ENCODE assay signal across 10 cellular contexts in the genomic region with DNA sequence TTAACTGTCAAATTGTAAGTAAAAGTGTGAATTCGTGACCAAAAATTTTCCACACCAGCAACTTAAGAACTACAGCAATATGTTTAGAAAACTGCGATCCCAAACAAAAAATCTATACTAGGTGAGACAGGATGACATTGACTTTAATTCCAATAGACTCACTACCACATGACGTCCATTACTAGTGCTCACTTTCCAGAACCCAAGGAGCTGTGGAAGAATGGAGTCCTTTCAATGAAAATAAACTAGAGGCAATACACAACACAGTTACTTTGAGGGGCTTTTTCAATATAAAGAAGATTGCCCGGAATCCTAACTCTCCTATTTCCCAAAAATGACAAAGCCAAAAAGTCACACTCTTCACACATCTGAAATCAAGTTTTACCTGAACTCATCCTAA. TPM values are rescaled to one million over a fixed set of nuclear protein-coding genes. Genes with fewer than 3 reads are reported as not detected.
DNase-seq lines count a peak whose midpoint lies in the region; ATAC-seq and TF ChIP-seq lines count a peak whose summit lies in the region.
"Had no signal": no experiment of that assay in that cellular context is flagged by ENCODE, and none has a peak within 500 bp of the region (broad histone marks: within the 10 kb centered on the region; RNA-seq: fewer than 3 reads in every experiment).

No MANE protein-coding gene starts in this region.

- DNase-seq in SW480 (ENCODE audit: low spot score): peak; percentile 20
- no peak for DNase-seq in fibroblast of mammary gland (ENCODE audit: low read depth)
- peak; percentile 16 for DNase-seq in putamen (ENCODE audit: low spot score)
- DNase-seq in mucosa of gallbladder (ENCODE audit: low spot score): no peak
- no peak for DNase-seq in NCI-H69 (lab: John Stamatoyannopoulos, UW)
- DNase-seq: activated naive CD4-positive, alpha-beta T cell treated with anti-CD3 and anti-CD28 coated beads, Interleukin-2, amount 50 U/mL, for 16 hours; NCI-H1048 had no signal

- H3K4me2 ChIP-seq in DOHH2 (ENCODE audit: low read length): peak overlapping the region; percentile 74

- no peaks in the 10 kb centered on the region for H3K36me3 ChIP-seq in DOHH2 (ENCODE audit: control insufficient read depth, low read length)

- H3K9me3 ChIP-seq in DOHH2 (ENCODE audit: control insufficient read depth, insufficient read depth, low read length): no peaks in the 10 kb centered on the region

- no peaks in the 10 kb centered on the region for H3F3A ChIP-seq in DOHH2 (ENCODE audit: control insufficient read depth, insufficient read depth)

- H4K20me1 ChIP-seq in DOHH2 (ENCODE audit: control insufficient read depth, insufficient read depth, low read depth, low read length): no peaks in the 10 kb centered on the region

- TF ChIP-seq CTCF in DOHH2 (IDR thresholded peaks at IDR 0.05; ENCODE audit: low read depth, low read length, poor library complexity, severe bottlenecking) (no peak), fibroblast of mammary gland (conservative IDR thresholded peaks at IDR 0.05; ENCODE audit: control insufficient read depth, insufficient read depth, low read depth, low read length) (no peak)

- no peaks in the 10 kb centered on the region for H3K79me2 ChIP-seq in DOHH2 (ENCODE audit: control insufficient read depth, low read length)

- H3K4me1 ChIP-seq in DOHH2 (ENCODE audit: control insufficient read depth, low read length): peaks cover 12% of the 10 kb centered on the region

- peaks cover 46% of the 10 kb centered on the region for H3K27me3 ChIP-seq in DOHH2 (ENCODE audit: control insufficient read depth, low read length)

- ATAC-seq in GM19023 (IDR thresholded peaks at IDR 0.05; ENCODE audit: unreplicated experiment) (no peak), GM18909 (IDR thresholded peaks at IDR 0.05; ENCODE audit: poor library complexity, unreplicated experiment) (no peak)

- no peak overlapping the region for H3K27ac ChIP-seq in DOHH2 (ENCODE audit: low read depth, low read length)

- H3K4me3 ChIP-seq in DOHH2 (ENCODE audit: low read length): no peak overlapping the region
- H3K4me3 ChIP-seq in fibroblast of mammary gland (ENCODE audit: control insufficient read depth, low read depth, low read length): peak overlapping the region; percentile 97

- no peaks in the 10 kb centered on the region for H3K9me2 ChIP-seq in DOHH2 (replicated peaks; ENCODE audit: control insufficient read depth, low read length)

RNA-seq across cellular contexts. Expression of a gene that starts 1.4 kb away (rescaled TPM):
- total RNA-seq in mucosa of gallbladder: 150 TPM

Comparison
In these comparisons a context has a peak if more than half of its experiments do, and no peak if none do; other contexts are left out.
1. DNase-seq: peak in SW480 (single experiment) and putamen (single experiment); none in fibroblast of mammary gland (single experiment), mucosa of gallbladder (single experiment) and NCI-H69 (single experiment).